Comparison of ENCODE assay signal across 8 cellular contexts in genomic region chr12:96047151-96047620, GRCh38. TPM values are rescaled to one million over a fixed set of nuclear protein-coding genes. Genes with fewer than 3 reads are reported as not detected.
A peak's percentile ranks its signal among the peaks of the same experiment; 100 is the strongest.
DNase-seq lines count a peak whose midpoint lies in the region; ATAC-seq and TF ChIP-seq lines count a peak whose summit lies in the region.

No MANE protein-coding gene starts in this region.

- peak; percentile 27 for ATAC-seq in HG03460 (IDR thresholded peaks at IDR 0.05; ENCODE audit: unreplicated experiment)
- ATAC-seq in upper lobe of right lung = no peak

- peak overlapping the region; percentile 74 for H3K4me3 Mint-ChIP-seq in activated naive CD4-positive, alpha-beta T cell treated with anti-CD3 and anti-CD28 coated beads, Interleukin-2, amount 50 U/mL, for 24 hours

- H3K27ac Mint-ChIP-seq in activated naive CD4-positive, alpha-beta T cell treated with anti-CD3 and anti-CD28 coated beads, Interleukin-2, amount 50 U/mL, for 24 hours = peak overlapping the region; percentile 86

- H3K27me3 Mint-ChIP-seq in activated naive CD4-positive, alpha-beta T cell treated with anti-CD3 and anti-CD28 coated beads, Interleukin-2, amount 50 U/mL, for 24 hours = no peaks in the 10 kb centered on the region

- peaks cover 45% of the 10 kb centered on the region for H3K4me1 ChIP-seq in upper lobe of right lung

- no peaks in the 10 kb centered on the region for H3K9me3 ChIP-seq in upper lobe of right lung

- TF ChIP-seq CTCF in epithelial cell of esophagus (IDR thresholded peaks at IDR 0.05; ENCODE audit: insufficient read depth, low read depth, low read length, missing control alignments) (no peak), upper lobe of right lung (IDR thresholded peaks at IDR 0.05) (no peak)

- DNase-seq in activated naive CD4-positive, alpha-beta T cell treated with anti-CD3 and anti-CD28 coated beads, Interleukin-2, amount 50 U/mL, for 16 hours = no peak
- DNase-seq in epithelial cell of esophagus (ENCODE audit: low read depth) (peak; percentile 52), upper lobe of right lung (no peak), NCI-H446 treated with DMSO at 0.1 percent for 48 hours (lab: John Stamatoyannopoulos, UW) (no peak), NCI-H2171 (lab: John Stamatoyannopoulos, UW) (no peak), activated gamma-delta T cell treated with Interleukin-2 at 50 U/mL for 16 hours (no peak)

- no peaks in the 10 kb centered on the region for H3K27me3 ChIP-seq in upper lobe of right lung

- no peaks in the 10 kb centered on the region for H3K36me3 ChIP-seq in upper lobe of right lung

- peak overlapping the region; percentile 79 for H3K27ac ChIP-seq in upper lobe of right lung

- H3K4me1 Mint-ChIP-seq in activated naive CD4-positive, alpha-beta T cell treated with anti-CD3 and anti-CD28 coated beads, Interleukin-2, amount 50 U/mL, for 24 hours = peaks cover 55% of the 10 kb centered on the region

- H3K4me3 ChIP-seq in epithelial cell of esophagus (ENCODE audit: low read length) (no peak overlapping the region), upper lobe of right lung (no peak overlapping the region)

- H3K36me3 Mint-ChIP-seq in activated naive CD4-positive, alpha-beta T cell treated with anti-CD3 and anti-CD28 coated beads, Interleukin-2, amount 50 U/mL, for 24 hours = no peaks in the 10 kb centered on the region

- intact Hi-C loops in upper lobe of right lung (cut with DNase I) = no loop called here

- H3K9me3 Mint-ChIP-seq in activated naive CD4-positive, alpha-beta T cell treated with anti-CD3 and anti-CD28 coated beads, Interleukin-2, amount 50 U/mL, for 24 hours = no peaks in the 10 kb centered on the region

RNA-seq across cellular contexts. Expression of gene LTA4H, which starts 11.8 kb away (rescaled TPM):
- 314 TPM for total RNA-seq in upper lobe of right lung

RNA-seq across cellular contexts. Expression of gene HAL, which starts 51.0 kb away (rescaled TPM):
- 6.2 TPM for total RNA-seq in upper lobe of right lung
